21 cellular contexts compared by ENCODE assay signal in genomic region chr11:8277691-8278090, GRCh38. TPM values are rescaled to one million over a fixed set of nuclear protein-coding genes. Genes with fewer than 3 reads are reported as not detected.
"Had no signal": no experiment of that assay in that cellular context is flagged by ENCODE, and none has a peak within 500 bp of the region (broad histone marks: within the 10 kb centered on the region; RNA-seq: fewer than 3 reads in every experiment).

No MANE protein-coding gene starts in this region.

- H3K27ac ChIP-seq: cardiac muscle cell, epithelial cell of prostate, SJCRH30 had no signal

- H3K4me1 Mint-ChIP-seq: activated CD4-positive, alpha-beta T cell treated with anti-CD3 and anti-CD28 coated beads, Interleukin-2, amount 10 ng/mL, durations not matched to agents 7 days and 5 days; stimulated activated naive CD8-positive, alpha-beta T cell treated with anti-CD3 and anti-CD28 coated beads, Interleukin-15, amount 100 ng/mL, for 72 hours had no signal

- H3K27ac Mint-ChIP-seq: activated CD4-positive, alpha-beta T cell treated with anti-CD3 and anti-CD28 coated beads, Interleukin-2, amount 10 ng/mL, durations not matched to agents 7 days and 5 days; activated naive CD4-positive, alpha-beta T cell treated with anti-CD3 and anti-CD28 coated beads, Interleukin-2, amount 50 U/mL, for 72 hours; activated T-cell treated with anti-CD3 and anti-CD28 coated beads, Interleukin-2, amount 50 U/mL, for 72 hours; effector memory CD8-positive, alpha-beta T cell; natural killer cell treated with Interleukin-12 subunit alpha and Interleukin-12 subunit beta and Interleukin-15 and Interleukin-18, amount 100 ng/mL, for 72 hours; stimulated activated naive CD8-positive, alpha-beta T cell treated with anti-CD3 and anti-CD28 coated beads, Interleukin-15, amount 100 ng/mL, for 72 hours; type B pancreatic cell had no signal

- H3K9me3 Mint-ChIP-seq: activated CD4-positive, alpha-beta T cell treated with anti-CD3 and anti-CD28 coated beads, Interleukin-2, amount 10 ng/mL, durations not matched to agents 7 days and 5 days; activated naive CD4-positive, alpha-beta T cell treated with anti-CD3 and anti-CD28 coated beads, Interleukin-2, amount 50 U/mL, for 72 hours; activated T-cell treated with anti-CD3 and anti-CD28 coated beads, Interleukin-2, amount 50 U/mL, for 72 hours; effector memory CD8-positive, alpha-beta T cell; natural killer cell treated with Interleukin-12 subunit alpha and Interleukin-12 subunit beta and Interleukin-15 and Interleukin-18, amount 100 ng/mL, for 72 hours; stimulated activated naive CD8-positive, alpha-beta T cell treated with anti-CD3 and anti-CD28 coated beads, Interleukin-15, amount 100 ng/mL, for 72 hours had no signal

- DNase-seq: activated CD4-positive, alpha-beta T cell treated with anti-CD3 and anti-CD28 coated beads, Interleukin-2, amount 10 ng/mL, durations not matched to agents 7 days and 5 days; activated CD8-positive, alpha-beta memory T cell treated with anti-CD3 and anti-CD28 coated beads, Interleukin-2, amount 50 U/mL, for 4 hours; activated gamma-delta T cell treated with Interleukin-2 at 50 U/mL for 16 hours; activated T-cell treated with anti-CD3 and anti-CD28 coated beads, Interleukin-2, amount 50 U/mL, for 72 hours; dermis blood vessel endothelial cell; effector memory CD8-positive, alpha-beta T cell; foreskin melanocyte; hypothalamus; left ventricle myocardium superior; retina; SJCRH30; stimulated activated CD4-positive, alpha-beta T cell treated with anti-CD3 and anti-CD28 coated beads, Interleukin-2, amount 100 ng/mL, for 24 hours; stimulated activated naive CD8-positive, alpha-beta T cell treated with anti-CD3 and anti-CD28 coated beads, Interleukin-15, amount 100 ng/mL, for 72 hours; T1000 had no signal

- H3K9me3 ChIP-seq: SJCRH30 had no signal

- H3K27me3 ChIP-seq: SJCRH30 had no signal

- H3K36me3 Mint-ChIP-seq: activated naive CD4-positive, alpha-beta T cell treated with anti-CD3 and anti-CD28 coated beads, Interleukin-2, amount 50 U/mL, for 72 hours; natural killer cell treated with Interleukin-12 subunit alpha and Interleukin-12 subunit beta and Interleukin-15 and Interleukin-18, amount 100 ng/mL, for 72 hours; type B pancreatic cell had no signal

- H3K4me3 Mint-ChIP-seq: activated CD4-positive, alpha-beta T cell treated with anti-CD3 and anti-CD28 coated beads, Interleukin-2, amount 10 ng/mL, durations not matched to agents 7 days and 5 days; activated T-cell treated with anti-CD3 and anti-CD28 coated beads, Interleukin-2, amount 50 U/mL, for 72 hours; effector memory CD8-positive, alpha-beta T cell; natural killer cell treated with Interleukin-12 subunit alpha and Interleukin-12 subunit beta and Interleukin-15 and Interleukin-18, amount 100 ng/mL, for 72 hours; stimulated activated naive CD8-positive, alpha-beta T cell treated with anti-CD3 and anti-CD28 coated beads, Interleukin-15, amount 100 ng/mL, for 72 hours; type B pancreatic cell had no signal

- H3K4me3 ChIP-seq: cardiac muscle cell, SJCRH30 had no signal

- ATAC-seq: activated naive CD4-positive, alpha-beta T cell treated with anti-CD3 and anti-CD28 coated beads, Interleukin-2, amount 50 U/mL, for 72 hours; activated T-cell treated with anti-CD3 and anti-CD28 coated beads, Interleukin-2, amount 50 U/mL, for 72 hours; effector memory CD8-positive, alpha-beta T cell; left ventricle myocardium superior; stimulated activated naive CD8-positive, alpha-beta T cell treated with anti-CD3 and anti-CD28 coated beads, Interleukin-15, amount 100 ng/mL, for 72 hours had no signal

- H3K36me3 ChIP-seq: cardiac muscle cell, SJCRH30 had no signal

RNA-seq across cellular contexts. Expression of gene LMO1, which starts 14.0 kb away (rescaled TPM):
- total RNA-seq: activated CD4-positive, alpha-beta T cell treated with anti-CD3 and anti-CD28 coated beads, Interleukin-2, amount 10 ng/mL, durations not matched to agents 7 days and 5 days; activated naive CD4-positive, alpha-beta T cell treated with anti-CD3 and anti-CD28 coated beads, Interleukin-2, amount 50 U/mL, for 72 hours; dermis blood vessel endothelial cell; fibroblast of lung; natural killer cell treated with Interleukin-12 subunit alpha and Interleukin-12 subunit beta and Interleukin-15 and Interleukin-18, amount 100 ng/mL, for 72 hours; T-helper 1 cell treated with Interleukin-12 subunit alpha and Interleukin-12 subunit beta and Interleukin-4 antibody, amounts not matched to agents 30 ng/mL and 1 ng/mL, for 36 hours had no signal
- polyA plus RNA-seq: fibroblast of lung had no signal
